8 cellular contexts compared by ENCODE assay signal in the genomic region with DNA sequence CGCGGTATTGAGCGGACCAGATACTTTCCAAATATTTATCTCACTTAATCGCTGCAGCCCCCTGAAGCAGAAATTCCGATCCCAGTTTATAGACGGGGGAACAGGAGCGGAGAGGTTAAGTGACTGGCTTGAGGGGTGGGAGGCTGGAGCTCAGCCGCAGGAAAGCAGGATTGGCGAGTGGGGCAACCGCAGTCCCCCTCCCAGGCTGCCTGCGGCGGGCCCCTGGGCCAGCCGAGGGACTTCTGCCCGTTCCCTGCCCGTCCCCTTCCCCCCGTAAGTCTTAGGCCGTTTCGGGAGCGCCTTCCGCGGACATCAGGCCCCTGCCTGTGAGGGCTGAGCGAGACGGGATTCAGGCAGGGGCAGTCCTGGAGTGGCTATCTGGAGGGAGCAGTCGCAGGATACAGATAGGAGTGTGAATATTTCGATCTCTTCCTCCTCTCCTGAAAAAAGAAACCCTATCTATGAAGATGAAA. TPM values are rescaled to one million over a fixed set of nuclear protein-coding genes. Genes with fewer than 3 reads are reported as not detected.
DNase-seq lines count a peak whose midpoint lies in the region; ATAC-seq and TF ChIP-seq lines count a peak whose summit lies in the region.

No MANE protein-coding gene starts in this region.

- no peak overlapping the region for H3K4ac ChIP-seq in neuronal stem cell (ENCODE audit: low read length)

- H3K9me3 ChIP-seq in BLaER1 (no peaks in the 10 kb centered on the region), neuronal stem cell (replicated peaks in 1 of 2; ENCODE audit: control insufficient read depth in 2 of 2, insufficient read depth in 1 of 2, low read depth in 1 of 2, low read length in 2 of 2) (no peaks in the 10 kb centered on the region)

- H3K36me3 ChIP-seq in BLaER1 = no peaks in the 10 kb centered on the region
- H3K36me3 ChIP-seq in neuronal stem cell (replicated peaks in 1 of 2; ENCODE audit: control insufficient read depth in 2 of 2, insufficient read depth in 2 of 2, low read length in 2 of 2) = peaks cover 0 to 6% of the 10 kb centered on the region in 2 donors

- H4K8ac ChIP-seq in neuronal stem cell (ENCODE audit: low read depth, low read length) = no peak overlapping the region

- TF ChIP-seq POLR2A in GM18505 (IDR thresholded peaks at IDR 0.05; ENCODE audit: borderline replicate concordance, extremely low read depth, insufficient read depth, insufficient read length) = no peak

- H2BK5ac ChIP-seq in neuronal stem cell (ENCODE audit: low read length) = peak overlapping the region; percentile 83

- H3K4me3 ChIP-seq in BLaER1 (peak overlapping the region; percentile 78), fibroblast of pulmonary artery (replicated peaks; ENCODE audit: low read depth, low read length) (peak overlapping the region; percentile 81), neuronal stem cell (ENCODE audit: low read length in 2 of 2) (peak overlapping the region; percentile 64 to 84)

- H3K27ac ChIP-seq in BLaER1 = no peak overlapping the region; the same call in 1 of the 2 replicates
- peak overlapping the region; percentile 52; the same call in 1 of the 2 replicates for H3K27ac ChIP-seq in VCaP
- H3K27ac ChIP-seq in neuronal stem cell (replicated peaks; ENCODE audit: low read length) = peak overlapping the region; percentile 70

- H2BK120ac ChIP-seq in neuronal stem cell (ENCODE audit: low read depth, low read length) = no peak overlapping the region

- TF ChIP-seq CTCF in VCaP (conservative IDR thresholded peaks at IDR 0.05) (no peak), fibroblast of pulmonary artery (IDR thresholded peaks at IDR 0.05; ENCODE audit: low read length, missing control alignments) (no peak)

- ATAC-seq in HG03135 (IDR thresholded peaks at IDR 0.05; ENCODE audit: unreplicated experiment) (peak; percentile 5), GM18505 (IDR thresholded peaks at IDR 0.05; ENCODE audit: unreplicated experiment) (no peak), HG02678 (IDR thresholded peaks at IDR 0.05; ENCODE audit: unreplicated experiment) (no peak)

- no peak overlapping the region for H4K91ac ChIP-seq in neuronal stem cell (ENCODE audit: low read depth, low read length, poor library complexity)

- H3K18ac ChIP-seq in neuronal stem cell (ENCODE audit: low read length) = peak overlapping the region; percentile 97

- H4K20me1 ChIP-seq in BLaER1 = peaks cover 5% of the 10 kb centered on the region; the same call in 1 of the 2 replicates

- WGBS in neuronal stem cell (ENCODE audit: extremely low coverage in 2 of 2, insufficient read length in 2 of 2, insufficient replicate concordance in 1 of 2), 2 donors = no CpG with 5 or more reads among the region's 25 CpGs

- H3K9ac ChIP-seq in BLaER1 = peak overlapping the region; percentile 77
- peak overlapping the region; percentile 91 for H3K9ac ChIP-seq in neuronal stem cell (ENCODE audit: low read depth, low read length, poor library complexity)

- no peak overlapping the region for H2BK12ac ChIP-seq in neuronal stem cell (ENCODE audit: low read length)

- no peak overlapping the region for H3K23ac ChIP-seq in neuronal stem cell (ENCODE audit: low read depth, low read length, poor library complexity)

- peak overlapping the region; percentile 93 for H2AFZ ChIP-seq in neuronal stem cell (ENCODE audit: low read length)

- DNase-seq in fibroblast of pulmonary artery (ENCODE audit: low read depth) = peak; percentile 26
- no peak for DNase-seq in neuronal stem cell (ENCODE audit: low spot score)
- no peak for DNase-seq in dedifferentiated amniotic fluid mesenchymal stem cell (ENCODE audit: extremely low spot score)

- no peak overlapping the region for H3K14ac ChIP-seq in neuronal stem cell (ENCODE audit: low read length)

- H3K27me3 ChIP-seq in BLaER1 = peaks cover 43% of the 10 kb centered on the region
- H3K27me3 ChIP-seq in neuronal stem cell (ENCODE audit: control insufficient read depth in 3 of 3, insufficient read depth in 3 of 3, low read depth in 1 of 3, low read length in 3 of 3) = peaks cover 0 to 3% (median 0%) of the 10 kb centered on the region in 3 experiments

- peak overlapping the region; percentile 100 for H3K4me2 ChIP-seq in BLaER1
- peak overlapping the region; percentile 78 for H3K4me2 ChIP-seq in neuronal stem cell (ENCODE audit: insufficient read depth, low read length, poor library complexity, severe bottlenecking)

- H2BK15ac ChIP-seq in neuronal stem cell (ENCODE audit: low read length) = no peak overlapping the region

- no peaks in the 10 kb centered on the region for H3K79me1 ChIP-seq in neuronal stem cell (ENCODE audit: low read depth, low read length)

- peaks cover 12% of the 10 kb centered on the region for H3K4me1 ChIP-seq in BLaER1
- peaks cover 4 to 9% of the 10 kb centered on the region in 2 donors for H3K4me1 ChIP-seq in neuronal stem cell (ENCODE audit: control insufficient read depth in 2 of 2, insufficient read depth in 1 of 2, low read depth in 1 of 2, low read length in 2 of 2)

- no peak overlapping the region for H2AK5ac ChIP-seq in neuronal stem cell (ENCODE audit: low read depth, low read length)

RNA-seq across cellular contexts. Expression of gene STRIP2, which starts 0.7 kb away (rescaled TPM):
- 4.1 TPM for polyA plus RNA-seq in neuronal stem cell (2013, experiment 1 of 2)
- 4.1 TPM for polyA plus RNA-seq in neuronal stem cell (2013, experiment 2 of 2)
